ENCODE assay signal across 23 cellular contexts in genomic region chr6:138864343-138864890, GRCh38.
A peak's percentile ranks its signal among the peaks of the same experiment; 100 is the strongest.
DNase-seq lines count a peak whose midpoint lies in the region; ATAC-seq and TF ChIP-seq lines count a peak whose summit lies in the region.
"Had no signal": no experiment of that assay in that cellular context is flagged by ENCODE, and none has a peak within 500 bp of the region (broad histone marks: within the 10 kb centered on the region; RNA-seq: fewer than 3 reads in every experiment).

No MANE protein-coding gene starts in this region.

- WGBS in heart left ventricle, 4 donors, result 20 to 28% (median 22%) methylated on average over 6 of the region's 6 CpGs
- WGBS in gastroesophageal sphincter (ENCODE audit: low coverage in 1 of 2), 2 donors, result 25 to 28% methylated on average over 6 of the region's 6 CpGs

- H3K27me3 ChIP-seq in heart left ventricle, result no peaks in the 10 kb centered on the region
- no peaks in the 10 kb centered on the region for H3K27me3 ChIP-seq in gastroesophageal sphincter
- H3K27me3 ChIP-seq in skeletal muscle satellite cell (ENCODE audit: control insufficient read depth, insufficient read depth, low read length), result no peaks in the 10 kb centered on the region
- H3K27me3 ChIP-seq: BLaER1 treated with 17β-estradiol and CSF1 and Interleukin-3, amounts not matched to agents 10 nM and 100 nM had no signal

- H3K9me3 Mint-ChIP-seq in CD14-positive monocyte, result peaks cover 0 to 8% (median 4%) of the 10 kb centered on the region in 7 donors
- H3K9me3 Mint-ChIP-seq: CD8-positive, alpha-beta T cell had no signal

- no peaks in the 10 kb centered on the region for H3K4me1 Mint-ChIP-seq in CD14-positive monocyte

- H3K4me1 ChIP-seq in heart left ventricle (peaks cover 0 to 42% (median 11%) of the 10 kb centered on the region in 12 donors), gastroesophageal sphincter (peaks cover 0 to 33% (median 5%) of the 10 kb centered on the region in 3 donors), skeletal muscle satellite cell (ENCODE audit: control insufficient read depth, insufficient read depth, low read length) (peaks cover 3% of the 10 kb centered on the region)
- H3K4me1 ChIP-seq: BLaER1 treated with 17β-estradiol and CSF1 and Interleukin-3, amounts not matched to agents 10 nM and 100 nM had no signal

- DNase-seq in heart left ventricle (no peak), cardiac septum (ENCODE audit: low spot score) (no peak), myocyte (ENCODE audit: low read depth) (peak; percentile 62), GDM1 (lab: John Stamatoyannopoulos, UW) (no peak), NCI-H526 (lab: John Stamatoyannopoulos, UW) (no peak), CD14-positive monocyte (ENCODE audit: low spot score) (no peak)
- DNase-seq: 8988T; Calu3; CD8-positive, alpha-beta T cell; DMS153; KG1; NCI-H1092 treated with DMSO at 0.1 percent for 48 hours; NCI-H1436 treated with DMSO at 0.1 percent for 48 hours; NCI-H1930; NCI-H2227 treated with DMSO at 0.1 percent for 48 hours; NCI-H510A; NCI-H748 treated with DMSO at 0.1 percent for 48 hours; PC-9 had no signal

- peak in 2 of 4 donors; percentile 3 to 20 for ATAC-seq in heart left ventricle
- no peak for ATAC-seq in gastroesophageal sphincter
- ATAC-seq: CD8-positive, alpha-beta T cell; HepG2 had no signal

- no peak for TF ChIP-seq EP300 in gastroesophageal sphincter (IDR thresholded peaks at IDR 0.05)

- peak overlapping the region; percentile 28 for H3K4me2 ChIP-seq in skeletal muscle satellite cell (ENCODE audit: low read length)
- H3K4me2 ChIP-seq: BLaER1 treated with 17β-estradiol and CSF1 and Interleukin-3, amounts not matched to agents 10 nM and 100 nM; PC-9 had no signal

- peak overlapping the region; percentile 63 to 96 (median 82) for H3K27ac ChIP-seq in heart left ventricle
- H3K27ac ChIP-seq in gastroesophageal sphincter, result peak overlapping the region in 3 of 4 donors; percentile 35 to 71 (median 56)
- H3K27ac ChIP-seq: BLaER1 treated with 17β-estradiol and CSF1 and Interleukin-3, amounts not matched to agents 10 nM and 100 nM; PC-9; RWPE1 had no signal

- H3K27me3 Mint-ChIP-seq in CD14-positive monocyte (ENCODE audit: low read depth in 3 of 3), result peaks cover 1 to 2% (median 2%) of the 10 kb centered on the region in 3 donors

- H3K9ac ChIP-seq in skeletal muscle satellite cell (ENCODE audit: low read depth, low read length), result no peak overlapping the region
- H3K9ac ChIP-seq: BLaER1 treated with 17β-estradiol and CSF1 and Interleukin-3, amounts not matched to agents 10 nM and 100 nM had no signal

- H3K4me3 ChIP-seq in heart left ventricle (peak overlapping the region in 8 of 12 donors; percentile 4 to 38 (median 16)), gastroesophageal sphincter (no peak overlapping the region), skeletal muscle satellite cell (ENCODE audit: low read length) (no peak overlapping the region)
- H3K4me3 ChIP-seq: BLaER1 treated with 17β-estradiol and CSF1 and Interleukin-3, amounts not matched to agents 10 nM and 100 nM; PC-9 had no signal

- no peak for TF ChIP-seq POLR2A in heart left ventricle (IDR thresholded peaks at IDR 0.05)
- no peak for TF ChIP-seq POLR2A in gastroesophageal sphincter (IDR thresholded peaks at IDR 0.05)

- no peak overlapping the region for H3K27ac Mint-ChIP-seq in CD14-positive monocyte
- H3K27ac Mint-ChIP-seq: CD8-positive, alpha-beta T cell had no signal

- intact Hi-C loops in heart left ventricle (cut with DNase I), result no loop called here
- intact Hi-C loops in cardiac septum (cut with DNase I), result no loop called here
- intact Hi-C loops in CD14-positive monocyte (cut with micrococcal nuclease), result no loop called here

- TF ChIP-seq CTCF in heart left ventricle (IDR thresholded peaks at IDR 0.05) (no peak), gastroesophageal sphincter (IDR thresholded peaks at IDR 0.05) (no peak), CD14-positive monocyte (IDR thresholded peaks at IDR 0.05) (no peak)

- no peaks in the 10 kb centered on the region for H3K36me3 Mint-ChIP-seq in CD14-positive monocyte
- H3K36me3 Mint-ChIP-seq: CD8-positive, alpha-beta T cell had no signal

- H3K4me3 Mint-ChIP-seq in CD14-positive monocyte, result no peak overlapping the region
- H3K4me3 Mint-ChIP-seq: CD8-positive, alpha-beta T cell had no signal

- peaks cover 0 to 1% (median 0%) of the 10 kb centered on the region in 12 donors for H3K9me3 ChIP-seq in heart left ventricle
- no peaks in the 10 kb centered on the region for H3K9me3 ChIP-seq in gastroesophageal sphincter
- no peaks in the 10 kb centered on the region for H3K9me3 ChIP-seq in skeletal muscle satellite cell (replicated peaks; ENCODE audit: low read length)

- H3K36me3 ChIP-seq in heart left ventricle (no peaks in the 10 kb centered on the region), gastroesophageal sphincter (no peaks in the 10 kb centered on the region), skeletal muscle satellite cell (ENCODE audit: insufficient read depth, low read length) (no peaks in the 10 kb centered on the region)
- H3K36me3 ChIP-seq: BLaER1 treated with 17β-estradiol and CSF1 and Interleukin-3, amounts not matched to agents 10 nM and 100 nM had no signal

Comparison
In these comparisons a context has a peak if more than half of its experiments do, and no peak if none do; other contexts are left out.
1. H3K4me3 ChIP-seq: peak in heart left ventricle (8 of 12); none in gastroesophageal sphincter (0 of 2) and skeletal muscle satellite cell (single experiment).